10 cellular contexts compared by ENCODE assay signal in the genomic region with DNA sequence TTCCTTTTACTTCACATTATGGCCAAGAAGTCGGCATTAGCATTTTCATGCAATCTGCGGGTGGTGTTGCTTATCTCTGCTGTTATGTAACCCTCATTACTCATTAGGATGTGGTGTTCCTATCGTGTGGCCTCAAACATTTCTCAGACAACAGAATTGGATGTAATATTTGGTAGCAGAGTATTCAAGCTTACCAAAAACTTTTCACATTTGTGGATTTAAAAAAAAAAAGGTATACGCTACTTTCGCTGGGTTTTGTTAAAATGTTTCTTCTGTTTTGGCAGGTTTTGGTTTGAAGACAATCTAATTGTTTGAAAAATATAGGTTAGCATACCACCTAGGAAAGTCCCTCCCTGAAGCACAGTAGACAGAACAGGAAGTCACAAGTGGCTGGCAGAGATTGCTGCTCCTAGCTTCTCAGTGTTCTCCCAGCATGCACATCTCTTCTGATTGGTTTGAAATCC.
A peak's percentile ranks its signal among the peaks of the same experiment; 100 is the strongest.
DNase-seq lines count a peak whose midpoint lies in the region; ATAC-seq, FAIRE-seq and TF ChIP-seq lines count a peak whose summit lies in the region.
"Had no signal": no experiment of that assay in that cellular context is flagged by ENCODE, and none has a peak within 500 bp of the region (broad histone marks: within the 10 kb centered on the region; RNA-seq: fewer than 3 reads in every experiment).

No MANE protein-coding gene starts in this region.

- peak overlapping the region; percentile 34; the same call in 1 of the 2 replicates for H2AFZ ChIP-seq in PC-3 (ENCODE audit: low read length)
- H2AFZ ChIP-seq in astrocyte (ENCODE audit: low read depth, low read length) = no peak overlapping the region

- no peaks in the 10 kb centered on the region for H3K9me2 ChIP-seq in PC-3 (replicated peaks; ENCODE audit: low read length)

- no peak for TF ChIP-seq CTCF in PC-3 (conservative IDR thresholded peaks at IDR 0.05; ENCODE audit: low read depth, low read length)
- TF ChIP-seq CTCF in astrocyte (IDR thresholded peaks at IDR 0.05; ENCODE audit: insufficient read depth, low read depth, low read length) = no peak
- no peak for TF ChIP-seq CTCF in foreskin fibroblast (IDR thresholded peaks at IDR 0.05; ENCODE audit: low read depth, low read length)

- CTCF ChIA-PET in PC-3 (lab: Charles Lee) = no interaction called here

- no peaks in the 10 kb centered on the region for H3K9me3 Mint-ChIP-seq in astrocyte (ENCODE audit: unreplicated experiment)

- no peaks in the 10 kb centered on the region for H3F3A ChIP-seq in PC-3 (ENCODE audit: low read length, unreplicated experiment)

- H3K27ac ChIP-seq in PC-3 (ENCODE audit: low read length) (no peak overlapping the region), astrocyte (ENCODE audit: low read depth, low read length) (no peak overlapping the region)
- H3K27ac ChIP-seq: WERI-Rb-1 had no signal

- no peak overlapping the region for H3K27ac Mint-ChIP-seq in astrocyte (ENCODE audit: unreplicated experiment)

- H3K36me3 Mint-ChIP-seq in astrocyte (ENCODE audit: low read depth, unreplicated experiment) = no peaks in the 10 kb centered on the region

- BruUV-seq in PC-3 (replicated peaks; lab: Mats Ljungman, UMichigan) = no TSS peak

- ATAC-seq in GM19351 (IDR thresholded peaks at IDR 0.05; ENCODE audit: unreplicated experiment) = peak; percentile 66
- ATAC-seq in PC-3 = no peak

- in situ Hi-C loops in HAP-1 (cut with MboI; ENCODE audit: low sequenced_read_pairs) = no loop called here

- FAIRE-seq in astrocyte (lab: Jason Lieb, UNC) = no peak

- H3K27me3 Mint-ChIP-seq in astrocyte (ENCODE audit: low read depth, unreplicated experiment) = peaks cover 11% of the 10 kb centered on the region

- H3K9ac ChIP-seq in PC-3 (ENCODE audit: low read length) (no peak overlapping the region), astrocyte (ENCODE audit: low read length) (no peak overlapping the region)

- H4K20me1 ChIP-seq in PC-3 (ENCODE audit: low read length) = no peaks in the 10 kb centered on the region
- H4K20me1 ChIP-seq in astrocyte (ENCODE audit: insufficient read depth, low read length) = no peaks in the 10 kb centered on the region

- no peaks in the 10 kb centered on the region; the same call in 1 of the 2 replicates for H3K4me1 ChIP-seq in PC-3 (ENCODE audit: insufficient read depth, low read length)
- no peaks in the 10 kb centered on the region for H3K4me1 ChIP-seq in astrocyte (ENCODE audit: insufficient read depth, low read length)
- H3K4me1 ChIP-seq in HAP-1 = no peaks in the 10 kb centered on the region

- DNase-seq in A172 (ENCODE audit: low spot score) (peak; percentile 74), PC-3 (peak; percentile 13), astrocyte (ENCODE audit: low read depth) (peak; percentile 87), NCI-H446 (lab: John Stamatoyannopoulos, UW) (no peak), foreskin fibroblast (no peak), HAP-1 (ENCODE audit: low spot score in 2 of 2) (no peak), NCI-H82 (lab: John Stamatoyannopoulos, UW) (no peak)
- DNase-seq: heart left ventricle, WERI-Rb-1 had no signal

- H3K9me3 ChIP-seq in PC-3 (ENCODE audit: low read length) = no peaks in the 10 kb centered on the region
- peaks cover 4% of the 10 kb centered on the region for H3K9me3 ChIP-seq in astrocyte (ENCODE audit: insufficient read depth, low read depth, low read length)
- H3K9me3 ChIP-seq in HAP-1 = no peaks in the 10 kb centered on the region
- H3K9me3 ChIP-seq: heart left ventricle had no signal

- H3K36me3 ChIP-seq in PC-3 (ENCODE audit: low read depth, low read length) (no peaks in the 10 kb centered on the region), astrocyte (ENCODE audit: insufficient read depth, low read length) (no peaks in the 10 kb centered on the region), HAP-1 (replicated peaks) (no peaks in the 10 kb centered on the region)
- H3K36me3 ChIP-seq: heart left ventricle, WERI-Rb-1 had no signal

- H3K4me3 Mint-ChIP-seq in astrocyte (ENCODE audit: unreplicated experiment) = no peak overlapping the region

- no peaks in the 10 kb centered on the region for H3K27me3 ChIP-seq in PC-3 (ENCODE audit: low read length)
- H3K27me3 ChIP-seq in astrocyte (ENCODE audit: insufficient read depth, low read length) = no peaks in the 10 kb centered on the region
- H3K27me3 ChIP-seq in HAP-1 (ENCODE audit: low read depth) = no peaks in the 10 kb centered on the region; the same call in 1 of the 2 replicates
- H3K27me3 ChIP-seq: heart left ventricle had no signal

- H3K79me2 ChIP-seq in PC-3 (ENCODE audit: low read length) = no peaks in the 10 kb centered on the region
- no peaks in the 10 kb centered on the region for H3K79me2 ChIP-seq in astrocyte (ENCODE audit: insufficient read depth, low read length)

- POLR2A ChIA-PET in PC-3 (lab: Charles Lee; ENCODE audit: unreplicated experiment) = no interaction called here

- peaks cover 10% of the 10 kb centered on the region for H3K4me1 Mint-ChIP-seq in astrocyte (ENCODE audit: low read depth, unreplicated experiment)

- H3K4me2 ChIP-seq in PC-3 (ENCODE audit: low read length) (peak overlapping the region; percentile 16; the same call in 1 of the 2 replicates), astrocyte (ENCODE audit: low read length) (peak overlapping the region; percentile 25)

- intact Hi-C loops in PC-3 (cut with micrococcal nuclease) = no loop called here

- H3K4me3 ChIP-seq in PC-3 (ENCODE audit: low read length) = no peak overlapping the region
- no peak overlapping the region for H3K4me3 ChIP-seq in astrocyte (ENCODE audit: insufficient read depth, low read depth, low read length)
- H3K4me3 ChIP-seq in foreskin fibroblast (ENCODE audit: low read depth in 1 of 2, low read length in 2 of 2) = no peak overlapping the region
- no peak overlapping the region for H3K4me3 ChIP-seq in HAP-1

Comparison
In these comparisons a context has a peak if more than half of its experiments do, and no peak if none do; other contexts are left out.
1. DNase-seq: peak in A172 (single experiment), PC-3 (single experiment) and astrocyte (single experiment); none in NCI-H446 (0 of 2), foreskin fibroblast (0 of 2), HAP-1 (0 of 2) and NCI-H82 (single experiment).